Comparison of ENCODE assay signal across 6 cellular contexts in genomic region chr7:99415513-99416127, GRCh38. TPM values are rescaled to one million over a fixed set of nuclear protein-coding genes. Genes with fewer than 3 reads are reported as not detected.
DNase-seq lines count a peak whose midpoint lies in the region; FAIRE-seq and TF ChIP-seq lines count a peak whose summit lies in the region.
"Not testable (repeated sequence)": the region's sequence is repeated elsewhere in the genome, so short reads cannot be mapped to it uniquely, and the experiment has no call there.

No MANE protein-coding gene starts in this region.

- H3K9me3 ChIP-seq in MG63; breast epithelium; small intestine (ENCODE audit: control insufficient read depth, low read depth): not testable (repeated sequence)

- H3K4me3 ChIP-seq in MG63; breast epithelium; small intestine (ENCODE audit: low read depth in 1 of 2, low read length in 2 of 2): not testable (repeated sequence)

- not testable (repeated sequence) for H3K27me3 ChIP-seq in MG63; breast epithelium; small intestine (ENCODE audit: control insufficient read depth in 2 of 2, insufficient read depth in 2 of 2, low read length in 2 of 2)

- not testable (repeated sequence) for DNase-seq in D721Med (ENCODE audit: insufficient read length, low spot score)
- DNase-seq in MG63 (peak; percentile 30), SK-N-DZ (ENCODE audit: low spot score) (peak; percentile 43), breast epithelium (ENCODE audit: low spot score in 2 of 2) (peak in 1 of 2 donors; percentile 58), inferior parietal cortex (ENCODE audit: extremely low spot score) (peak; percentile 45), small intestine (peak; percentile 77)

- intact Hi-C loops in breast epithelium (cut with DNase I; ENCODE audit: low total_unique reads) = not testable (repeated sequence)

- WGBS in small intestine, 3 donors = 49 to 63% (median 60%) methylated on average over 17 of the region's 17 CpGs

- H3K27ac ChIP-seq in breast epithelium; small intestine (ENCODE audit: low read depth in 1 of 2, low read length in 1 of 2): not testable (repeated sequence)

- H3K4me1 ChIP-seq in breast epithelium; small intestine (ENCODE audit: control insufficient read depth in 2 of 2, insufficient read depth in 1 of 2, low read depth in 1 of 2, low read length in 1 of 2): not testable (repeated sequence)

- not testable (repeated sequence) for TF ChIP-seq POLR2A in breast epithelium (IDR thresholded peaks at IDR 0.05)

- peak; percentile 46 for TF ChIP-seq CTCF in D721Med (IDR thresholded peaks at IDR 0.05; ENCODE audit: insufficient read depth, missing control alignments)
- TF ChIP-seq CTCF in breast epithelium (IDR thresholded peaks at IDR 0.05) = peak; percentile 26 to 42 (median 42)

- FAIRE-seq in D721Med (lab: Jason Lieb, UNC); small intestine (lab: Jason Lieb, UNC): not testable (repeated sequence)

- peaks cover 60% of the 10 kb centered on the region for H3K36me3 ChIP-seq in MG63
- peaks cover 23% of the 10 kb centered on the region for H3K36me3 ChIP-seq in breast epithelium
- peaks cover 25 to 48% of the 10 kb centered on the region in 2 donors for H3K36me3 ChIP-seq in small intestine (ENCODE audit: control insufficient read depth in 2 of 2, insufficient read depth in 2 of 2, low read length in 2 of 2)

RNA-seq across cellular contexts. Expression of gene BUD31, which starts 6.9 kb away (rescaled TPM):
- 52.0 and 69.0 TPM in 2 replicates for total RNA-seq in MG63 (2014; rRNA removed; shearing (Covaris generic); ENCODE audit: low replicate concordance)
- 138 and 153 TPM in 2 replicates for polyA plus RNA-seq in SK-N-DZ (2014; cell fraction: cytosol; rRNA removed)
- 84.8 and 96.8 TPM in 2 replicates for polyA plus RNA-seq in SK-N-DZ (2014; cell fraction: nucleus; rRNA removed)
- 10 to 100 TPM; 53.9 to 69.8 (median 65.4) TPM for total RNA-seq in breast epithelium
- 100 to 1,000 TPM; 130 to 166 (median 135) TPM for polyA plus RNA-seq in small intestine

RNA-seq across cellular contexts. Expression of gene PDAP1, which starts 7.2 kb away (rescaled TPM):
- total RNA-seq in MG63 (2014; rRNA removed; shearing (Covaris generic); ENCODE audit: low replicate concordance) = 156 and 207 TPM in 2 replicates
- polyA plus RNA-seq in SK-N-DZ (2014; cell fraction: cytosol; rRNA removed) = 131 and 179 TPM in 2 replicates
- 49.5 and 68.9 TPM in 2 replicates for polyA plus RNA-seq in SK-N-DZ (2014; cell fraction: nucleus; rRNA removed)
- total RNA-seq in breast epithelium = 10 to 100 TPM; 39.4 to 86.4 (median 51.5) TPM
- 100 to 1,000 TPM; 108 to 212 (median 113) TPM for polyA plus RNA-seq in small intestine

RNA-seq across cellular contexts. Expression of gene PTCD1, which starts 23.0 kb away (rescaled TPM):
- 6.9 and 7.3 TPM in 2 replicates for total RNA-seq in MG63 (2014; rRNA removed; shearing (Covaris generic); ENCODE audit: low replicate concordance)
- 12.4 and 15.7 TPM in 2 replicates for polyA plus RNA-seq in SK-N-DZ (2014; cell fraction: cytosol; rRNA removed)
- polyA plus RNA-seq in SK-N-DZ (2014; cell fraction: nucleus; rRNA removed) = 8.8 and 14.1 TPM in 2 replicates
- 1 to 10 TPM; 4.5 to 8.3 (median 4.9) TPM for total RNA-seq in breast epithelium
- polyA plus RNA-seq in small intestine = 1 to 10 TPM; 2.7 to 4.1 (median 3.8) TPM

RNA-seq across cellular contexts. Expression of gene CPSF4, which starts 23.1 kb away (rescaled TPM):
- total RNA-seq in MG63 (2014; rRNA removed; shearing (Covaris generic); ENCODE audit: low replicate concordance) = 9.3 and 15.3 TPM in 2 replicates
- 105 and 119 TPM in 2 replicates for polyA plus RNA-seq in SK-N-DZ (2014; cell fraction: cytosol; rRNA removed)
- 489 and 529 TPM in 2 replicates for polyA plus RNA-seq in SK-N-DZ (2014; cell fraction: nucleus; rRNA removed)
- total RNA-seq in breast epithelium = 10 to 100 TPM; 32.8 to 40.6 (median 32.9) TPM
- polyA plus RNA-seq in small intestine = 10 to 100 TPM; 24.4 to 28.3 (median 27.0) TPM

RNA-seq across cellular contexts. Expression of gene ARPC1B, which starts 41.1 kb away (rescaled TPM):
- total RNA-seq in MG63 (2014; rRNA removed; shearing (Covaris generic); ENCODE audit: low replicate concordance) = 164 and 230 TPM in 2 replicates
- polyA plus RNA-seq in SK-N-DZ (2014; cell fraction: cytosol; rRNA removed) = 66.4 and 80.1 TPM in 2 replicates
- polyA plus RNA-seq in SK-N-DZ (2014; cell fraction: nucleus; rRNA removed) = 52.1 and 61.5 TPM in 2 replicates
- total RNA-seq in breast epithelium = 100 to 1,000 TPM; 108 to 176 (median 169) TPM
- 100 to 1,000 TPM; 316 to 358 (median 316) TPM for polyA plus RNA-seq in small intestine
